In genomic region chr1:115814685-115815398, GRCh38 we compare ENCODE assay signal across 25 cellular contexts. TPM values are rescaled to one million over a fixed set of nuclear protein-coding genes. Genes with fewer than 3 reads are reported as not detected.
"Had no signal": no experiment of that assay in that cellular context is flagged by ENCODE, and none has a peak within 500 bp of the region (broad histone marks: within the 10 kb centered on the region; RNA-seq: fewer than 3 reads in every experiment).

No MANE protein-coding gene starts in this region.

- H3K27ac Mint-ChIP-seq: activated CD8-positive, alpha-beta T cell treated with anti-CD3 and anti-CD28 coated beads, Interleukin-2, amount 10 ng/mL, durations not matched to agents 7 days and 5 days; activated naive CD8-positive, alpha-beta T cell treated with anti-CD3 and anti-CD28 coated beads, Interleukin-2, amount 10 ng/mL, durations not matched to agents 7 days and 5 days; IgD-negative memory B cell; T-helper 17 cell; WTC11 had no signal

- ATAC-seq: activated CD8-positive, alpha-beta T cell treated with anti-CD3 and anti-CD28 coated beads, Interleukin-2, amount 10 ng/mL, durations not matched to agents 7 days and 5 days; T-helper 17 cell; WTC11 had no signal

- H3K27ac ChIP-seq: adrenal gland, Peyer's patch had no signal

- DNase-seq: activated CD4-positive, alpha-beta T cell treated with anti-CD3 and anti-CD28 coated beads for 48 hours; activated CD4-positive, alpha-beta T cell treated with anti-CD3 and anti-CD28 coated beads, Interleukin-2, amount 50 U/mL, for 4 hours; activated CD4-positive, CD25-positive, alpha-beta regulatory T cell treated with anti-CD3 and anti-CD28 coated beads, Interleukin-2, amount 50 U/mL, for 72 hours; activated CD8-positive, alpha-beta memory T cell treated with anti-CD3 and anti-CD28 coated beads, Interleukin-2, amount 50 U/mL, for 48 hours; activated CD8-positive, alpha-beta T cell treated with anti-CD3 and anti-CD28 coated beads, Interleukin-2, amount 10 ng/mL, durations not matched to agents 7 days and 5 days; activated naive CD4-positive, alpha-beta T cell treated with anti-CD3 and anti-CD28 coated beads, Interleukin-2, amount 50 U/mL, for 16 hours; activated naive CD8-positive, alpha-beta T cell treated with anti-CD3 and anti-CD28 coated beads, Interleukin-2, amount 10 ng/mL, durations not matched to agents 7 days and 5 days; activated T-cell treated with anti-CD3 and anti-CD28 coated beads, Interleukin-2, amount 50 U/mL, for 1 hour; anterior cingulate cortex; KG1; MV-4-11; NCI-H1092 treated with DMSO at 0.1 percent for 48 hours; NCI-H1436 treated with DMSO at 0.1 percent for 48 hours; NCI-H187; NCI-H2081; NCI-H446; NCI-H524; Peyer's patch; SHP77 treated with DMSO at 0.1 percent for 48 hours; T-helper 17 cell; T-helper 9 cell had no signal

- H3K27me3 ChIP-seq: adrenal gland, Peyer's patch had no signal

- H3K4me3 Mint-ChIP-seq: activated CD8-positive, alpha-beta T cell treated with anti-CD3 and anti-CD28 coated beads, Interleukin-2, amount 10 ng/mL, durations not matched to agents 7 days and 5 days; activated naive CD8-positive, alpha-beta T cell treated with anti-CD3 and anti-CD28 coated beads, Interleukin-2, amount 10 ng/mL, durations not matched to agents 7 days and 5 days; IgD-negative memory B cell; T-helper 17 cell; WTC11 had no signal

- H3K4me3 ChIP-seq: adrenal gland, Peyer's patch had no signal

- H3K4me1 Mint-ChIP-seq: activated naive CD8-positive, alpha-beta T cell treated with anti-CD3 and anti-CD28 coated beads, Interleukin-2, amount 10 ng/mL, durations not matched to agents 7 days and 5 days; IgD-negative memory B cell; T-helper 17 cell; WTC11 had no signal

- H3K9me3 ChIP-seq: Peyer's patch had no signal

- H3K36me3 ChIP-seq: adrenal gland, Peyer's patch had no signal

- H3K9me3 Mint-ChIP-seq: activated naive CD8-positive, alpha-beta T cell treated with anti-CD3 and anti-CD28 coated beads, Interleukin-2, amount 10 ng/mL, durations not matched to agents 7 days and 5 days; WTC11 had no signal

- H3K36me3 Mint-ChIP-seq: activated naive CD8-positive, alpha-beta T cell treated with anti-CD3 and anti-CD28 coated beads, Interleukin-2, amount 10 ng/mL, durations not matched to agents 7 days and 5 days; IgD-negative memory B cell; WTC11 had no signal

RNA-seq across cellular contexts. Expression of gene NHLH2, which starts 26.1 kb away (rescaled TPM):
- total RNA-seq: activated CD8-positive, alpha-beta T cell treated with anti-CD3 and anti-CD28 coated beads, Interleukin-2, amount 10 ng/mL, durations not matched to agents 7 days and 5 days; activated naive CD8-positive, alpha-beta T cell treated with anti-CD3 and anti-CD28 coated beads, Interleukin-2, amount 10 ng/mL, durations not matched to agents 7 days and 5 days; adrenal gland; MCF 10A; Peyer's patch; T-helper 17 cell had no signal
- polyA plus RNA-seq: adrenal gland, IgD-negative memory B cell had no signal

RNA-seq across cellular contexts. Expression of gene CASQ2, which starts 46.3 kb away (rescaled TPM):
- total RNA-seq: activated CD8-positive, alpha-beta T cell treated with anti-CD3 and anti-CD28 coated beads, Interleukin-2, amount 10 ng/mL, durations not matched to agents 7 days and 5 days; activated naive CD8-positive, alpha-beta T cell treated with anti-CD3 and anti-CD28 coated beads, Interleukin-2, amount 10 ng/mL, durations not matched to agents 7 days and 5 days; MCF 10A; T-helper 17 cell; WTC11 had no signal
- polyA plus RNA-seq: IgD-negative memory B cell had no signal
